ENCODE assay signal across 26 cellular contexts in genomic region chr18:30254331-30254730, GRCh38.
"Had no signal": no experiment of that assay in that cellular context is flagged by ENCODE, and none has a peak within 500 bp of the region (broad histone marks: within the 10 kb centered on the region; RNA-seq: fewer than 3 reads in every experiment).

No MANE protein-coding gene starts in this region.

- ATAC-seq: activated CD8-positive, alpha-beta T cell treated with anti-CD3 and anti-CD28 coated beads for 36 hours; activated naive CD8-positive, alpha-beta T cell treated with anti-CD3 and anti-CD28 coated beads, Interleukin-2, amount 50 U/mL, for 24 hours had no signal

- H3K27ac ChIP-seq: ascending aorta, cardiac muscle cell, VCaP had no signal

- H3K36me3 ChIP-seq: ascending aorta, cardiac muscle cell had no signal

- DNase-seq: activated B cell treated with CpG ODN at 0.5 μM for 24 hours; activated CD4-positive, alpha-beta memory T cell treated with anti-CD3 and anti-CD28 coated beads for 36 hours; activated CD4-positive, alpha-beta T cell treated with anti-CD3 and anti-CD28 coated beads for 4 hours; activated CD4-positive, alpha-beta T cell treated with anti-CD3 and anti-CD28 coated beads, Interleukin-2, amount 10 ng/mL, durations not matched to agents 24 days and 14 days; activated CD4-positive, alpha-beta T cell treated with anti-CD3 and anti-CD28 coated beads, Interleukin-2, amount 50 U/mL, for 1 hour; activated CD4-positive, alpha-beta T cell treated with anti-CD3 and anti-CD28 coated beads, Interleukin-2, amount 50 U/mL, for 4 hours; activated CD4-positive, CD25-positive, alpha-beta regulatory T cell treated with anti-CD3 and anti-CD28 coated beads, Interleukin-2, amount 50 U/mL, for 72 hours; activated CD8-positive, alpha-beta memory T cell treated with anti-CD3 and anti-CD28 coated beads, Interleukin-2, amount 50 U/mL, for 4 hours; activated CD8-positive, alpha-beta T cell treated with anti-CD3 and anti-CD28 coated beads for 36 hours; activated effector memory CD4-positive, alpha-beta T cell treated with Interleukin-2 at 50 U/mL for 16 hours; activated gamma-delta T cell; activated naive CD4-positive, alpha-beta T cell treated with anti-CD3 and anti-CD28 coated beads, Interleukin-2, amount 10 ng/mL, durations not matched to agents 7 days and 5 days; activated naive CD4-positive, alpha-beta T cell treated with Interleukin-2 at 50 U/mL for 16 hours; activated naive CD8-positive, alpha-beta T cell treated with anti-CD3 and anti-CD28 coated beads, Interleukin-2, amount 10 ng/mL, durations not matched to agents 7 days and 5 days; activated naive CD8-positive, alpha-beta T cell treated with anti-CD3 and anti-CD28 coated beads, Interleukin-2, amount 50 U/mL, for 24 hours; activated T-cell treated with anti-CD3 and anti-CD28 coated beads, Interleukin-2, amount 50 U/mL, for 24 hours; activated T-cell treated with anti-CD3 and anti-CD28 coated beads, Interleukin-2, amount 50 U/mL, for 48 hours; amniotic stem cell; caudate nucleus; cerebellar nuclear complex; T-helper 1 cell; T-helper 2 cell; T-helper 9 cell had no signal

- H3K9me3 ChIP-seq: ascending aorta had no signal

- H3K4me1 ChIP-seq: ascending aorta had no signal

- H3K27me3 ChIP-seq: ascending aorta, cardiac muscle cell had no signal

- H3K4me3 ChIP-seq: ascending aorta, cardiac muscle cell had no signal
